Comparison of ENCODE assay signal across 18 cellular contexts in genomic region chr14:90508536-90509254, GRCh38.
A peak's percentile ranks its signal among the peaks of the same experiment; 100 is the strongest.
DNase-seq lines count a peak whose midpoint lies in the region; FAIRE-seq and TF ChIP-seq lines count a peak whose summit lies in the region.
"Had no signal": no experiment of that assay in that cellular context is flagged by ENCODE, and none has a peak within 500 bp of the region (broad histone marks: within the 10 kb centered on the region; RNA-seq: fewer than 3 reads in every experiment).

No MANE protein-coding gene starts in this region.

- peak overlapping the region; percentile 64 for H2AFZ ChIP-seq in parathyroid adenoma

- H3K9ac ChIP-seq in parathyroid adenoma, result no peak overlapping the region

- peaks cover 59% of the 10 kb centered on the region for H3K4me1 ChIP-seq in parathyroid adenoma

- FAIRE-seq in urothelium cell line (lab: Jason Lieb, UNC), result no peak
- FAIRE-seq: frontal cortex, GM12891, islet of Langerhans had no signal

- no peaks in the 10 kb centered on the region for H3K79me2 ChIP-seq in parathyroid adenoma

- H3K27me3 ChIP-seq in H7 (ENCODE audit: control insufficient read depth, insufficient read depth, low read length), result no peaks in the 10 kb centered on the region
- no peaks in the 10 kb centered on the region for H3K27me3 ChIP-seq in parathyroid adenoma (ENCODE audit: control insufficient read depth, insufficient read depth, low read length)
- H3K27me3 ChIP-seq: MG63 had no signal

- H3K36me3 ChIP-seq in H7 (replicated peaks; ENCODE audit: control insufficient read depth, insufficient read depth, low read length) (no peaks in the 10 kb centered on the region), parathyroid adenoma (ENCODE audit: control insufficient read depth, insufficient read depth, low read length) (no peaks in the 10 kb centered on the region)
- H3K36me3 ChIP-seq: MG63 had no signal

- H3K4me3 ChIP-seq in H7 (ENCODE audit: insufficient read depth, low read depth, low read length) (no peak overlapping the region), parathyroid adenoma (ENCODE audit: low read depth, low read length) (no peak overlapping the region)
- H3K4me3 ChIP-seq: MG63 had no signal

- DNase-seq in H7, result peak; percentile 28
- peak; percentile 81 for DNase-seq in NCI-H510A treated with DMSO at 0.1 percent for 48 hours (lab: John Stamatoyannopoulos, UW)
- DNase-seq in epithelial cell of prostate (ENCODE audit: low read depth, low spot score), result no peak
- no peak for DNase-seq in NCI-H774 (lab: John Stamatoyannopoulos, UW)
- DNase-seq in urothelium cell line (ENCODE audit: low spot score), result no peak
- DNase-seq in SKM-1 (lab: John Stamatoyannopoulos, UW; ENCODE audit: unreplicated experiment), result no peak
- no peak for DNase-seq in hepatic stellate cell (ENCODE audit: low spot score)
- DNase-seq: activated CD8-positive, alpha-beta T cell treated with anti-CD3 and anti-CD28 coated beads for 36 hours; activated effector memory CD4-positive, alpha-beta T cell treated with Interleukin-2 at 50 U/mL for 16 hours; effector memory CD4-positive, alpha-beta T cell; EL; MG63; NCI-H2081; NK-92 treated with Interleukin-12 subunit alpha and Interleukin-12 subunit beta, amount 100 ng/mL, for 24 hours had no signal

- H3K4me2 ChIP-seq in parathyroid adenoma (ENCODE audit: low read length), result peak overlapping the region; percentile 12

- TF ChIP-seq CTCF in parathyroid adenoma (IDR thresholded peaks at IDR 0.05), result no peak

- H3K9me3 ChIP-seq in parathyroid adenoma (ENCODE audit: control insufficient read depth, low read length), result no peaks in the 10 kb centered on the region
- H3K9me3 ChIP-seq: MG63 had no signal

- peak overlapping the region; percentile 22 for H3K27ac ChIP-seq in epithelial cell of prostate
- peak overlapping the region; percentile 75 for H3K27ac ChIP-seq in parathyroid adenoma

Comparison
In these comparisons a context has a peak if more than half of its experiments do, and no peak if none do; other contexts are left out.
1. DNase-seq: peak in H7 (single experiment) and NCI-H510A treated with DMSO at 0.1 percent for 48 hours (single experiment); none in epithelial cell of prostate (single experiment), NCI-H774 (single experiment), urothelium cell line (single experiment), SKM-1 (single experiment) and hepatic stellate cell (single experiment).